8 cellular contexts compared by ENCODE assay signal in genomic region chr7:79272066-79272669, GRCh38.
DNase-seq lines count a peak whose midpoint lies in the region; ATAC-seq and TF ChIP-seq lines count a peak whose summit lies in the region.

No MANE protein-coding gene starts in this region.

- no peak overlapping the region for H3K27ac ChIP-seq in C4-2B
- no peak overlapping the region for H3K27ac ChIP-seq in tibial artery

- H3K27me3 ChIP-seq in tibial artery, result no peaks in the 10 kb centered on the region

- H3K4me3 ChIP-seq in fibroblast of the aortic adventitia (ENCODE audit: low read depth, low read length) (no peak overlapping the region), tibial artery (no peak overlapping the region)

- TF ChIP-seq CTCF in C4-2B (conservative IDR thresholded peaks at IDR 0.05), result peak; percentile 90
- TF ChIP-seq CTCF in fibroblast of the aortic adventitia (IDR thresholded peaks at IDR 0.05; ENCODE audit: insufficient read depth, low read length), result peak; percentile 63
- peak; percentile 38 to 53 for TF ChIP-seq CTCF in tibial artery (IDR thresholded peaks at IDR 0.05)

- peak; percentile 64 for DNase-seq in RKO (ENCODE audit: low spot score)
- DNase-seq in fibroblast of the aortic adventitia (ENCODE audit: low read depth), result peak; percentile 74
- no peak for DNase-seq in tibial artery
- no peak for DNase-seq in activated T-cell treated with anti-CD3 and anti-CD28 coated beads for 4 hours
- DNase-seq in amygdala (lab: John Stamatoyannopoulos, UW), result no peak

- H3K4me1 ChIP-seq in tibial artery, result no peaks in the 10 kb centered on the region

- intact Hi-C loops in tibial artery (cut with DNase I; ENCODE audit: low total_unique reads), result no loop called here

- ATAC-seq in GM18909 (IDR thresholded peaks at IDR 0.05; ENCODE audit: poor library complexity, unreplicated experiment) (peak; percentile 79), HG03565 (IDR thresholded peaks at IDR 0.05; ENCODE audit: unreplicated experiment) (peak; percentile 87)

- H3K9me3 ChIP-seq in tibial artery, result no peaks in the 10 kb centered on the region

- no peaks in the 10 kb centered on the region for H3K36me3 ChIP-seq in tibial artery

Comparison
In these comparisons a context has a peak if more than half of its experiments do, and no peak if none do; other contexts are left out.
1. DNase-seq: peak in RKO (single experiment) and fibroblast of the aortic adventitia (single experiment); none in tibial artery (0 of 2), activated T-cell treated with anti-CD3 and anti-CD28 coated beads for 4 hours (single experiment) and amygdala (0 of 56).
2. Peak in every context shown above with its lines, with median percentiles within 50 percentile points of each other: CTCF ChIP-seq.